26 cellular contexts compared by ENCODE assay signal in genomic region chr16:88290850-88291830, GRCh38.
DNase-seq lines count a peak whose midpoint lies in the region; ATAC-seq, FAIRE-seq and TF ChIP-seq lines count a peak whose summit lies in the region.
"Had no signal": no experiment of that assay in that cellular context is flagged by ENCODE, and none has a peak within 500 bp of the region (broad histone marks: within the 10 kb centered on the region; RNA-seq: fewer than 3 reads in every experiment).

No MANE protein-coding gene starts in this region.

- peak overlapping the region; percentile 7; the same call in 1 of the 2 replicates for H3K4me2 ChIP-seq in K562 (ENCODE audit: insufficient read depth, low read length)
- H3K4me2 ChIP-seq: PC-9 had no signal

- no peaks in the 10 kb centered on the region for H3K36me3 ChIP-seq in K562 (ENCODE audit: control insufficient read depth, insufficient read depth, low read length)
- H3K36me3 ChIP-seq: SJCRH30 had no signal

- no peaks in the 10 kb centered on the region for H3K9me3 ChIP-seq in K562 (replicated peaks; ENCODE audit: control insufficient read depth, insufficient read depth, low read depth, low read length)

- intact Hi-C loops in CD14-positive monocyte (cut with micrococcal nuclease) (no loop called here), K562 (cut with micrococcal nuclease) (no loop called here), posterior vena cava (cut with DNase I) (no loop called here)

- H2AFZ ChIP-seq in K562 (ENCODE audit: low read depth, low read length), result peak overlapping the region; percentile 2; the same call in 1 of the 2 replicates
- H2AFZ ChIP-seq: PC-9 had no signal

- H3K27me3 ChIP-seq in K562 (ENCODE audit: control insufficient read depth in 2 of 2, insufficient read depth in 2 of 2, low read length in 2 of 2), result peaks cover 3 to 50% of the 10 kb centered on the region in 2 experiments; a peak in 4 of 5 replicates
- H3K27me3 ChIP-seq: SJCRH30 had no signal

- TF ChIP-seq CTCF in CD14-positive monocyte (IDR thresholded peaks at IDR 0.05) (no peak), K562 (IDR thresholded peaks at IDR 0.05 in 2 of 3, conservative IDR thresholded peaks at IDR 0.05 in 1 of 3; ENCODE audit: insufficient read depth in 2 of 3, low read depth in 1 of 3, low read length in 3 of 3) (no peak)

- peaks cover 10 to 11% of the 10 kb centered on the region in 2 experiments; a peak in 4 of 5 replicates for H3K4me1 ChIP-seq in K562 (replicated peaks in 1 of 2; ENCODE audit: control insufficient read depth in 2 of 2, insufficient read depth in 2 of 2, low read length in 2 of 2)
- H3K4me1 ChIP-seq: Caco-2, SJCRH30 had no signal

- in situ Hi-C loops in K562 (cut with MboI), result no loop called here

- ATAC-seq in K562 (no peak), GM19463 (IDR thresholded peaks at IDR 0.05; ENCODE audit: unreplicated experiment) (no peak), GM21528 (IDR thresholded peaks at IDR 0.05; ENCODE audit: low FRiP score, unreplicated experiment) (no peak)
- no peak for ATAC-seq in activated T-cell treated with anti-CD3 and anti-CD28 coated beads, Interleukin-2, amount 50 U/mL, for 72 hours (replicated peaks in 1 of 2)
- ATAC-seq: CD8-positive, alpha-beta T cell; Right ventricle myocardium inferior had no signal

- H4K20me1 ChIP-seq in K562 (replicated peaks; ENCODE audit: control insufficient read depth, insufficient read depth, low read length), result no peaks in the 10 kb centered on the region

- no peak for TF ChIP-seq RAD21 in K562 (CRISPR knock-in tag; conservative IDR thresholded peaks at IDR 0.05 in 1 of 2, IDR thresholded peaks at IDR 0.05 in 1 of 2)

- no peaks in the 10 kb centered on the region for H3K36me3 Mint-ChIP-seq in activated naive CD4-positive, alpha-beta T cell treated with anti-CD3 and anti-CD28 coated beads, Interleukin-2, amount 10 ng/mL, durations not matched to agents 7 days and 5 days
- H3K36me3 Mint-ChIP-seq in CD14-positive monocyte, result no peaks in the 10 kb centered on the region
- H3K36me3 Mint-ChIP-seq in activated T-cell treated with anti-CD3 and anti-CD28 coated beads, Interleukin-2, amount 50 U/mL, for 72 hours (ENCODE audit: insufficient read depth in 2 of 2), result peaks cover 6% of the 10 kb centered on the region in 2 donors
- H3K36me3 Mint-ChIP-seq: CD8-positive, alpha-beta T cell had no signal

- no peak overlapping the region for H3K9ac ChIP-seq in K562 (ENCODE audit: insufficient read depth in 1 of 2, low read depth in 2 of 2, low read length in 2 of 2)

- no peak overlapping the region for H3K27ac Mint-ChIP-seq in activated naive CD4-positive, alpha-beta T cell treated with anti-CD3 and anti-CD28 coated beads, Interleukin-2, amount 10 ng/mL, durations not matched to agents 7 days and 5 days
- no peak overlapping the region for H3K27ac Mint-ChIP-seq in CD14-positive monocyte
- no peak overlapping the region for H3K27ac Mint-ChIP-seq in activated T-cell treated with anti-CD3 and anti-CD28 coated beads, Interleukin-2, amount 50 U/mL, for 72 hours
- H3K27ac Mint-ChIP-seq: CD8-positive, alpha-beta T cell had no signal

- H3K4me3 Mint-ChIP-seq in activated naive CD4-positive, alpha-beta T cell treated with anti-CD3 and anti-CD28 coated beads, Interleukin-2, amount 10 ng/mL, durations not matched to agents 7 days and 5 days, result no peak overlapping the region
- H3K4me3 Mint-ChIP-seq in CD14-positive monocyte, result no peak overlapping the region
- H3K4me3 Mint-ChIP-seq in activated T-cell treated with anti-CD3 and anti-CD28 coated beads, Interleukin-2, amount 50 U/mL, for 72 hours, result no peak overlapping the region
- H3K4me3 Mint-ChIP-seq: CD8-positive, alpha-beta T cell had no signal

- H3K79me2 ChIP-seq in K562 (ENCODE audit: control insufficient read depth, insufficient read depth, low read length), result no peaks in the 10 kb centered on the region

- no peak overlapping the region for H3K4me3 ChIP-seq in K562
- H3K4me3 ChIP-seq: PC-9, SJCRH30 had no signal

- no peak overlapping the region for H3K27ac ChIP-seq in K562 (ENCODE audit: extremely low read depth, low read depth, low read length)
- H3K27ac ChIP-seq: PC-9, SJCRH30 had no signal

- peaks cover 4% of the 10 kb centered on the region for H3K9me3 Mint-ChIP-seq in activated naive CD4-positive, alpha-beta T cell treated with anti-CD3 and anti-CD28 coated beads, Interleukin-2, amount 10 ng/mL, durations not matched to agents 7 days and 5 days
- peaks cover 0 to 15% (median 2%) of the 10 kb centered on the region in 7 donors for H3K9me3 Mint-ChIP-seq in CD14-positive monocyte
- H3K9me3 Mint-ChIP-seq in activated T-cell treated with anti-CD3 and anti-CD28 coated beads, Interleukin-2, amount 50 U/mL, for 72 hours, result peaks cover 5 to 6% of the 10 kb centered on the region in 2 donors

- H3K4me1 Mint-ChIP-seq in activated naive CD4-positive, alpha-beta T cell treated with anti-CD3 and anti-CD28 coated beads, Interleukin-2, amount 10 ng/mL, durations not matched to agents 7 days and 5 days, result no peaks in the 10 kb centered on the region
- peaks cover 3% of the 10 kb centered on the region for H3K4me1 Mint-ChIP-seq in CD14-positive monocyte
- H3K4me1 Mint-ChIP-seq in activated T-cell treated with anti-CD3 and anti-CD28 coated beads, Interleukin-2, amount 50 U/mL, for 72 hours (ENCODE audit: low read depth), result no peaks in the 10 kb centered on the region

- TF ChIP-seq POLR2A in K562 (conservative IDR thresholded peaks at IDR 0.05), result no peak

- peak; percentile 4 for DNase-seq in activated naive CD4-positive, alpha-beta T cell treated with anti-CD3 and anti-CD28 coated beads, Interleukin-2, amount 10 ng/mL, durations not matched to agents 7 days and 5 days
- DNase-seq in activated naive CD4-positive, alpha-beta T cell (lab: John Stamatoyannopoulos, UW), result no peak
- DNase-seq in CD14-positive monocyte (ENCODE audit: low spot score) (peak; percentile 41), K562 (ENCODE audit: extremely low read depth in 1 of 4, low spot score in 3 of 4) (no peak), posterior vena cava (ENCODE audit: low spot score) (peak; percentile 72)
- no peak for DNase-seq in activated T-cell treated with anti-CD3 and anti-CD28 coated beads, Interleukin-2, amount 50 U/mL, for 72 hours
- DNase-seq: 8988T; ACHN; Caco-2; CD8-positive, alpha-beta T cell; EL; GDM1; Karpas-422; NCI-H1092; NCI-H1417 treated with DMSO at 0.1 percent for 48 hours; NCI-H1694 treated with DMSO at 0.1 percent for 48 hours; NCI-H2081; NCI-H2227 treated with DMSO at 0.1 percent for 48 hours; NCI-H526 treated with DMSO at 0.1 percent for 48 hours; PC-9; SJCRH30 had no signal

- no peaks in the 10 kb centered on the region for H3K9me1 ChIP-seq in K562 (ENCODE audit: control insufficient read depth, insufficient read depth, low read length)

- H3K27me3 Mint-ChIP-seq in activated naive CD4-positive, alpha-beta T cell treated with anti-CD3 and anti-CD28 coated beads, Interleukin-2, amount 10 ng/mL, durations not matched to agents 7 days and 5 days, result no peaks in the 10 kb centered on the region
- peaks cover 1 to 6% (median 2%) of the 10 kb centered on the region in 3 donors for H3K27me3 Mint-ChIP-seq in CD14-positive monocyte (ENCODE audit: low read depth in 3 of 3)
- peaks cover 6% of the 10 kb centered on the region for H3K27me3 Mint-ChIP-seq in activated T-cell treated with anti-CD3 and anti-CD28 coated beads, Interleukin-2, amount 50 U/mL, for 72 hours (ENCODE audit: low read depth)

- BruUV-seq in K562 (replicated peaks; lab: Mats Ljungman, UMichigan), result no TSS peak

- WGBS in K562 (ENCODE audit: insufficient coverage, low coverage, missing lambda C conversion rate), result 12% methylated on average over 28 of the region's 28 CpGs

- FAIRE-seq in K562 (lab: Jason Lieb, UNC), result no peak
- FAIRE-seq: GM12891, H54 had no signal

- TF ChIP-seq EP300 in K562 (IDR thresholded peaks at IDR 0.05; ENCODE audit: low read length), result no peak

- CTCF ChIA-PET in activated naive CD4-positive, alpha-beta T cell treated with anti-CD3 and anti-CD28 coated beads, Interleukin-2, amount 10 ng/mL, durations not matched to agents 7 days and 5 days (lab: Charles Lee), result no interaction called here
- CTCF ChIA-PET in K562 (lab: Yijun Ruan, JAX; ENCODE audit: low intra/inter-chr PET ratio), result no interaction called here

- POLR2A ChIA-PET in K562 (lab: Yijun Ruan, JAX), result interaction anchor here (0.6 kb wide), 1 partner anchor 1156 kb away, joined by 3 read pairs; no protein-coding TSS in a partner anchor

TF ChIP-seq in K562, 482 proteins besides CTCF, POLR2A, EP300 and RAD21:
- TF ChIP-seq DEAF1 (CRISPR knock-in tag; IDR thresholded peaks at IDR 0.05) (no peak), TCF7L2 (IDR thresholded peaks at IDR 0.05; ENCODE audit: low read depth, low read length) (no peak), PHB (CRISPR knock-in tag; IDR thresholded peaks at IDR 0.05) (no peak), ZC3H8 (IDR thresholded peaks at IDR 0.05) (no peak), ZNF121 (CRISPR knock-in tag; conservative IDR thresholded peaks at IDR 0.05) (no peak), ZZZ3 (IDR thresholded peaks at IDR 0.05) (no peak), ADNP (tag; IDR thresholded peaks at IDR 0.05) (no peak)

Comparison
In these comparisons a context has a peak if more than half of its experiments do, and no peak if none do; other contexts are left out.
1. DNase-seq: peak in activated naive CD4-positive, alpha-beta T cell treated with anti-CD3 and anti-CD28 coated beads, Interleukin-2, amount 10 ng/mL, durations not matched to agents 7 days and 5 days (single experiment), CD14-positive monocyte (single experiment) and posterior vena cava (single experiment); none in activated naive CD4-positive, alpha-beta T cell (0 of 4), K562 (0 of 4) and activated T-cell treated with anti-CD3 and anti-CD28 coated beads, Interleukin-2, amount 50 U/mL, for 72 hours (0 of 2).